1 cellular context compared by ENCODE assay signal in the genomic region with DNA sequence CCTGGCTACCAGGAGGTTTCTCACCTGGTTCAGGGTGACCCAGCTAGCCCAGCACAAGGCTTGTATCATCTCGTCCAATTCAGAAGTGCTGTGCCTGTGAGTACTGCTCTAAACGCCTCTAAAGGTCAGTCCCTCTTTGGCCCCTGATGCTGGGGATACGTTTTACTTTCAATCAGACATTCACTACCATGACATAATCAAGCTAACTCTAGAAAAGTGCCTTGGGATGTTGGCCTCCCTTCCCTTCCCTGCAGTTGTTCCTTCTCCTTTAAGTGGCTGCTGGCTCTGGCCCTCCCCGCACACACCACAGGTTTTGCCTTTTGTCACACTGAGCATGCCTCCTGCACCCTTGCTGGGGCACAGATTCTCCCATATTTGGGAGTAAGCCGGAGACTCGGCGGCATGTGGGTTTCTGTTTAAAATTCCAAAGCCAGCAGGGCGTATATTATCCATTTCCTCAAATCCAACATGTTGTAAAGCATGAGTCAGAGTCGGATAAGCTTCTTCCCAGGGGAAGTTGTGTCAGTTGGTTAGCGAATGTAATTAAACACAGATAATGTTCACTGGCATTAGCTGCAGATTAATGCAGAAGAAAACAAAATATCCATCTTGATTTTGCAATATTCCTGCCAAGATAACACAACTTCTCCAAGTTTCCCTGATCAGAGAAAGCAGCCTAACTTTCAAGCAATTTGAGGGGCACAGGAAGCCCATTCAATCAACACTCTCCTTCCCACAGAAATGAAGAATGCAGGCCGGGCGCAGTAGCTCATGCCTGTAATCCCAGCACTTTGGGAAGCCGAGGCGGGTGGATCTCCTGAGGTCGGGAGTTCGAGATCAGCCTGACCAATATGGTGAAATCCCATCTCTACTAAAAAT.
A peak's percentile ranks its signal among the peaks of the same experiment; 100 is the strongest.
TF ChIP-seq lines count a peak whose summit lies in the region.

No MANE protein-coding gene starts in this region.

TF ChIP-seq in WTC11, 78 proteins besides CTCF, POLR2A, EP300 and RAD21 (continued from another document and continues in another):
- TF ChIP-seq PRDM15 (CRISPR knock-in tag; IDR thresholded peaks at IDR 0.05), result no peak
- TF ChIP-seq NFATC4 (CRISPR knock-in tag; IDR thresholded peaks at IDR 0.05), result peak; percentile 90
- TF ChIP-seq MAX (CRISPR knock-in tag; IDR thresholded peaks at IDR 0.05), result peak; percentile 53; the same call in 1 of the 2 replicates
- no peak for TF ChIP-seq ZNF138 (CRISPR knock-in tag; conservative IDR thresholded peaks at IDR 0.05)
- TF ChIP-seq CBFB (CRISPR knock-in tag; IDR thresholded peaks at IDR 0.05; ENCODE audit: low read depth), result no peak
- TF ChIP-seq ZNF263 (CRISPR knock-in tag; IDR thresholded peaks at IDR 0.05; ENCODE audit: low read depth), result no peak
- TF ChIP-seq PREB (CRISPR knock-in tag; IDR thresholded peaks at IDR 0.05; ENCODE audit: borderline replicate concordance), result no peak
- peak; percentile 90 for TF ChIP-seq EMX1 (CRISPR knock-in tag; IDR thresholded peaks at IDR 0.05)
- TF ChIP-seq HMGA2 (CRISPR knock-in tag; IDR thresholded peaks at IDR 0.05), result no peak
- TF ChIP-seq, protein P1, sequence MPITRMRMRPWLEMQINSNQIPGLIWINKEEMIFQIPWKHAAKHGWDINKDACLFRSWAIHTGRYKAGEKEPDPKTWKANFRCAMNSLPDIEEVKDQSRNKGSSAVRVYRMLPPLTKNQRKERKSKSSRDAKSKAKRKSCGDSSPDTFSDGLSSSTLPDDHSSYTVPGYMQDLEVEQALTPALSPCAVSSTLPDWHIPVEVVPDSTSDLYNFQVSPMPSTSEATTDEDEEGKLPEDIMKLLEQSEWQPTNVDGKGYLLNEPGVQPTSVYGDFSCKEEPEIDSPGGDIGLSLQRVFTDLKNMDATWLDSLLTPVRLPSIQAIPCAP (CRISPR knock-in tag; IDR thresholded peaks at IDR 0.05), result no peak
- TF ChIP-seq SP1 (CRISPR knock-in tag; conservative IDR thresholded peaks at IDR 0.05), result peak; percentile 32; the same call in 1 of the 2 replicates
- TF ChIP-seq, protein P2, sequence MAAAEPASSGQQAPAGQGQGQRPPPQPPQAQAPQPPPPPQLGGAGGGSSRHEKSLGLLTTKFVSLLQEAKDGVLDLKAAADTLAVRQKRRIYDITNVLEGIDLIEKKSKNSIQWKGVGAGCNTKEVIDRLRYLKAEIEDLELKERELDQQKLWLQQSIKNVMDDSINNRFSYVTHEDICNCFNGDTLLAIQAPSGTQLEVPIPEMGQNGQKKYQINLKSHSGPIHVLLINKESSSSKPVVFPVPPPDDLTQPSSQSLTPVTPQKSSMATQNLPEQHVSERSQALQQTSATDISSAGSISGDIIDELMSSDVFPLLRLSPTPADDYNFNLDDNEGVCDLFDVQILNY (CRISPR knock-in tag; IDR thresholded peaks at IDR 0.05), result 0 out of 2 replicates have a peak, but pooled peaks have one; percentile 4
- no peak; the same call in 1 of the 2 replicates for TF ChIP-seq CREM (CRISPR knock-in tag; IDR thresholded peaks at IDR 0.05)
- peak; percentile 88 for TF ChIP-seq PRRX2 (CRISPR knock-in tag; IDR thresholded peaks at IDR 0.05)
- TF ChIP-seq, protein P3, sequence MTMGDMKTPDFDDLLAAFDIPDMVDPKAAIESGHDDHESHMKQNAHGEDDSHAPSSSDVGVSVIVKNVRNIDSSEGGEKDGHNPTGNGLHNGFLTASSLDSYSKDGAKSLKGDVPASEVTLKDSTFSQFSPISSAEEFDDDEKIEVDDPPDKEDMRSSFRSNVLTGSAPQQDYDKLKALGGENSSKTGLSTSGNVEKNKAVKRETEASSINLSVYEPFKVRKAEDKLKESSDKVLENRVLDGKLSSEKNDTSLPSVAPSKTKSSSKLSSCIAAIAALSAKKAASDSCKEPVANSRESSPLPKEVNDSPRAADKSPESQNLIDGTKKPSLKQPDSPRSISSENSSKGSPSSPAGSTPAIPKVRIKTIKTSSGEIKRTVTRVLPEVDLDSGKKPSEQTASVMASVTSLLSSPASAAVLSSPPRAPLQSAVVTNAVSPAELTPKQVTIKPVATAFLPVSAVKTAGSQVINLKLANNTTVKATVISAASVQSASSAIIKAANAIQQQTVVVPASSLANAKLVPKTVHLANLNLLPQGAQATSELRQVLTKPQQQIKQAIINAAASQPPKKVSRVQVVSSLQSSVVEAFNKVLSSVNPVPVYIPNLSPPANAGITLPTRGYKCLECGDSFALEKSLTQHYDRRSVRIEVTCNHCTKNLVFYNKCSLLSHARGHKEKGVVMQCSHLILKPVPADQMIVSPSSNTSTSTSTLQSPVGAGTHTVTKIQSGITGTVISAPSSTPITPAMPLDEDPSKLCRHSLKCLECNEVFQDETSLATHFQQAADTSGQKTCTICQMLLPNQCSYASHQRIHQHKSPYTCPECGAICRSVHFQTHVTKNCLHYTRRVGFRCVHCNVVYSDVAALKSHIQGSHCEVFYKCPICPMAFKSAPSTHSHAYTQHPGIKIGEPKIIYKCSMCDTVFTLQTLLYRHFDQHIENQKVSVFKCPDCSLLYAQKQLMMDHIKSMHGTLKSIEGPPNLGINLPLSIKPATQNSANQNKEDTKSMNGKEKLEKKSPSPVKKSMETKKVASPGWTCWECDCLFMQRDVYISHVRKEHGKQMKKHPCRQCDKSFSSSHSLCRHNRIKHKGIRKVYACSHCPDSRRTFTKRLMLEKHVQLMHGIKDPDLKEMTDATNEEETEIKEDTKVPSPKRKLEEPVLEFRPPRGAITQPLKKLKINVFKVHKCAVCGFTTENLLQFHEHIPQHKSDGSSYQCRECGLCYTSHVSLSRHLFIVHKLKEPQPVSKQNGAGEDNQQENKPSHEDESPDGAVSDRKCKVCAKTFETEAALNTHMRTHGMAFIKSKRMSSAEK (CRISPR knock-in tag; IDR thresholded peaks at IDR 0.05; ENCODE audit: borderline replicate concordance), result peak; percentile 18; the same call in 1 of the 2 replicates
- TF ChIP-seq OVOL2 (CRISPR knock-in tag; IDR thresholded peaks at IDR 0.05; ENCODE audit: borderline replicate concordance), result no peak
- peak; percentile 86 for TF ChIP-seq ERG (CRISPR knock-in tag; IDR thresholded peaks at IDR 0.05)
- TF ChIP-seq AFF4 (CRISPR knock-in tag; IDR thresholded peaks at IDR 0.05; ENCODE audit: borderline replicate concordance), result no peak
- TF ChIP-seq IRF2 (CRISPR knock-in tag; IDR thresholded peaks at IDR 0.05; ENCODE audit: borderline replicate concordance, low read depth), result no peak
- peak; percentile 86 for TF ChIP-seq ZNF416 (CRISPR knock-in tag; IDR thresholded peaks at IDR 0.05)
- TF ChIP-seq, protein P4, sequence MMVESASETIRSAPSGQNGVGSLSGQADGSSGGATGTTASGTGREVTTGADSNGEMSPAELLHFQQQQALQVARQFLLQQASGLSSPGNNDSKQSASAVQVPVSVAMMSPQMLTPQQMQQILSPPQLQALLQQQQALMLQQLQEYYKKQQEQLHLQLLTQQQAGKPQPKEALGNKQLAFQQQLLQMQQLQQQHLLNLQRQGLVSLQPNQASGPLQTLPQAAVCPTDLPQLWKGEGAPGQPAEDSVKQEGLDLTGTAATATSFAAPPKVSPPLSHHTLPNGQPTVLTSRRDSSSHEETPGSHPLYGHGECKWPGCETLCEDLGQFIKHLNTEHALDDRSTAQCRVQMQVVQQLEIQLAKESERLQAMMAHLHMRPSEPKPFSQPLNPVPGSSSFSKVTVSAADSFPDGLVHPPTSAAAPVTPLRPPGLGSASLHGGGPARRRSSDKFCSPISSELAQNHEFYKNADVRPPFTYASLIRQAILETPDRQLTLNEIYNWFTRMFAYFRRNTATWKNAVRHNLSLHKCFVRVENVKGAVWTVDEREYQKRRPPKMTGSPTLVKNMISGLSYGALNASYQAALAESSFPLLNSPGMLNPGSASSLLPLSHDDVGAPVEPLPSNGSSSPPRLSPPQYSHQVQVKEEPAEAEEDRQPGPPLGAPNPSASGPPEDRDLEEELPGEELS (CRISPR knock-in tag; IDR thresholded peaks at IDR 0.05), result peak; percentile 86; the same call in 1 of the 2 replicates
- no peak for TF ChIP-seq CDX4 (CRISPR knock-in tag; IDR thresholded peaks at IDR 0.05; ENCODE audit: borderline replicate concordance)
- no peak for TF ChIP-seq ATF1 (CRISPR knock-in tag; IDR thresholded peaks at IDR 0.05)
- no peak for TF ChIP-seq ZBTB21 (CRISPR knock-in tag; IDR thresholded peaks at IDR 0.05; ENCODE audit: borderline replicate concordance)
